ENCODE assay signal across 22 cellular contexts in genomic region chr9:136462664-136463063, GRCh38.
"Had no signal": no experiment of that assay in that cellular context is flagged by ENCODE, and none has a peak within 500 bp of the region (broad histone marks: within the 10 kb centered on the region; RNA-seq: fewer than 3 reads in every experiment).

No MANE protein-coding gene starts in this region.

- H3K27me3 ChIP-seq: ovary, right atrium auricular region, stomach, testis, thyroid gland, transverse colon, upper lobe of right lung had no signal

- H3K27ac ChIP-seq: left ventricle myocardium inferior, ovary, right atrium auricular region, skin epidermis, stomach, testis, thyroid gland, transverse colon, upper lobe of right lung had no signal

- H3K4me3 ChIP-seq: left ventricle myocardium inferior, lung, mucosa of descending colon, ovary, right atrium auricular region, skin epidermis, stomach, testis, thyroid gland, transverse colon, upper lobe of right lung had no signal

- DNase-seq: islet precursor cell; left ventricle myocardium inferior; midbrain; mucosa of descending colon; naive thymus-derived CD4-positive, alpha-beta T cell; ovary; stimulated activated CD4-positive, alpha-beta T cell treated with anti-CD3 and anti-CD28 coated beads, Interleukin-12 subunit alpha, Interleukin-12 subunit beta, amount 100 ng/mL, for 4 hours; stimulated activated CD4-positive, alpha-beta T cell treated with anti-CD3 and anti-CD28 coated beads, Interleukin-15, amount 100 ng/mL, for 24 hours; stimulated activated CD4-positive, alpha-beta T cell treated with anti-CD3 and anti-CD28 coated beads, Interleukin-2, amount 100 ng/mL, for 24 hours; stimulated activated CD4-positive, alpha-beta T cell treated with anti-CD3 and anti-CD28 coated beads, Interleukin-4, amount 100 ng/mL, for 1 hour; stimulated activated naive B cell treated with anti-CD40 and anti-IgM and Interleukin-4, amounts not matched to agents 10 μg/mL and 1 μg/mL and 100 μg/mL, for 72 hours; stimulated activated naive CD8-positive, alpha-beta T cell treated with anti-CD3 and anti-CD28 coated beads, Interleukin-15, Interleukin-2, amounts not matched to agents 100 U/mL and 50 U/mL, for 24 hours; stomach; testis; thyroid gland; transverse colon; upper lobe of right lung had no signal

- H3K36me3 ChIP-seq: ovary had no signal

- H3K9me3 ChIP-seq: left ventricle myocardium inferior, mucosa of descending colon, ovary, right atrium auricular region, stomach, testis, thyroid gland, transverse colon, upper lobe of right lung had no signal

- FAIRE-seq: urothelium cell line had no signal

- H3K4me1 ChIP-seq: left ventricle myocardium inferior, right atrium auricular region, testis, thyroid gland, transverse colon, upper lobe of right lung had no signal

- ATAC-seq: mucosa of descending colon; naive thymus-derived CD4-positive, alpha-beta T cell; natural killer cell treated with Interleukin-12 subunit alpha and Interleukin-12 subunit beta and Interleukin-15 and Interleukin-18, amount 100 ng/mL, for 72 hours; stimulated activated naive B cell treated with anti-CD40 and anti-IgM and Interleukin-4, amounts not matched to agents 10 μg/mL and 1 μg/mL and 100 μg/mL, for 72 hours; stimulated activated naive CD8-positive, alpha-beta T cell treated with anti-CD3 and anti-CD28 coated beads, Interleukin-15, Interleukin-2, amounts not matched to agents 100 U/mL and 50 U/mL, for 24 hours; upper lobe of right lung had no signal
